21 cellular contexts compared by ENCODE assay signal in genomic region chr11:111331711-111332479, GRCh38. TPM values are rescaled to one million over a fixed set of nuclear protein-coding genes. Genes with fewer than 3 reads are reported as not detected.
A peak's percentile ranks its signal among the peaks of the same experiment; 100 is the strongest.
DNase-seq lines count a peak whose midpoint lies in the region; ATAC-seq and TF ChIP-seq lines count a peak whose summit lies in the region.
"Had no signal": no experiment of that assay in that cellular context is flagged by ENCODE, and none has a peak within 500 bp of the region (broad histone marks: within the 10 kb centered on the region; RNA-seq: fewer than 3 reads in every experiment).

No MANE protein-coding gene starts in this region.

- no peaks in the 10 kb centered on the region for H3K9me2 ChIP-seq in SK-N-SH

- no peak for TF ChIP-seq POLR2A in stomach (IDR thresholded peaks at IDR 0.05)
- no peak for TF ChIP-seq POLR2A in erythroblast (IDR thresholded peaks at IDR 0.05; ENCODE audit: low read length)

- no peak for TF ChIP-seq RAD21 in SK-N-SH (IDR thresholded peaks at IDR 0.05; ENCODE audit: low read length)

- POLR2A ChIA-PET in SK-N-SH (lab: Yijun Ruan, JAX), result no interaction called here

- no peak overlapping the region for H3K9ac ChIP-seq in SK-N-SH

- no peaks in the 10 kb centered on the region for H3K79me2 ChIP-seq in SK-N-SH (ENCODE audit: insufficient read depth)

- no peaks in the 10 kb centered on the region for H3K9me3 ChIP-seq in SK-N-SH
- no peaks in the 10 kb centered on the region for H3K9me3 ChIP-seq in stomach
- H3K9me3 ChIP-seq: HAP-1 had no signal

- H3K4me1 ChIP-seq in SK-N-SH (ENCODE audit: control insufficient read depth in 1 of 2, insufficient read depth in 2 of 2, low read depth in 1 of 2, low read length in 1 of 2), result peaks cover 31 to 43% of the 10 kb centered on the region in 2 experiments
- H3K4me1 ChIP-seq in stomach, result peaks cover 62 to 98% (median 77%) of the 10 kb centered on the region in 4 donors
- H3K4me1 ChIP-seq: HAP-1 had no signal

- H3K27me3 ChIP-seq in SK-N-SH (ENCODE audit: insufficient read depth), result no peaks in the 10 kb centered on the region
- no peaks in the 10 kb centered on the region for H3K27me3 ChIP-seq in stomach
- H3K27me3 ChIP-seq: brain microvascular endothelial cell had no signal

- peaks cover 8% of the 10 kb centered on the region for H3F3A ChIP-seq in SK-N-SH (replicated peaks; ENCODE audit: insufficient read depth)

- no peak for ATAC-seq in HG02938 (IDR thresholded peaks at IDR 0.05; ENCODE audit: unreplicated experiment)
- ATAC-seq: CD8-positive, alpha-beta T cell; left ventricle myocardium superior; sciatic nerve had no signal

- 0 out of 2 replicates have a peak overlapping the region, but pooled peaks have one; percentile 2 for H3K4me2 ChIP-seq in SK-N-SH

- no peak overlapping the region for H3K4me3 ChIP-seq in SK-N-SH (ENCODE audit: low read depth in 2 of 2, low read length in 1 of 2)
- H3K4me3 ChIP-seq in stomach, result no peak overlapping the region
- H3K4me3 ChIP-seq: HAP-1 had no signal

- WGBS in SK-N-SH (ENCODE audit: low lambda C conversion rate), result 14% methylated on average over 2 of the region's 4 CpGs
- 50 to 60% (median 55%) methylated on average over 4 of the region's 4 CpGs for WGBS in stomach, 5 donors

- intact Hi-C loops in stomach (cut with DNase I; ENCODE audit: low total_unique reads), result no loop called here

- peak overlapping the region; percentile 40 to 52; a peak in 3 of 4 replicates for H3K27ac ChIP-seq in SK-N-SH (ENCODE audit: low read depth in 2 of 2, low read length in 1 of 2)
- peak overlapping the region; percentile 33 to 75 (median 74) for H3K27ac ChIP-seq in stomach
- H3K27ac ChIP-seq: brain microvascular endothelial cell had no signal

- peak overlapping the region; percentile 73; the same call in 1 of the 2 replicates for H2AFZ ChIP-seq in SK-N-SH (ENCODE audit: low read depth)

- peak in 1 of 2 experiments; percentile 98; a peak in 2 of 4 replicates for TF ChIP-seq EP300 in SK-N-SH (IDR thresholded peaks at IDR 0.05; ENCODE audit: borderline replicate concordance in 1 of 2, low read depth in 1 of 2, low read length in 1 of 2)
- no peak for TF ChIP-seq EP300 in stomach (IDR thresholded peaks at IDR 0.05)

- H3K36me3 ChIP-seq in SK-N-SH (replicated peaks in 1 of 2; ENCODE audit: control insufficient read depth in 1 of 2, insufficient read depth in 2 of 2, low read length in 1 of 2) (no peaks in the 10 kb centered on the region), stomach (no peaks in the 10 kb centered on the region)
- H3K36me3 ChIP-seq: brain microvascular endothelial cell, HAP-1 had no signal

- CTCF ChIA-PET in SK-N-SH (lab: Yijun Ruan, JAX), result interaction anchor here (1.4 kb wide), 1 partner anchor 30 kb away, joined by 3 read pairs; no protein-coding TSS in a partner anchor

- no peaks in the 10 kb centered on the region for H4K20me1 ChIP-seq in SK-N-SH (ENCODE audit: insufficient read depth)

- TF ChIP-seq CTCF in SK-N-SH (IDR thresholded peaks at IDR 0.05), result no peak
- no peak for TF ChIP-seq CTCF in stomach (IDR thresholded peaks at IDR 0.05)

- peak; percentile 64 for DNase-seq in HT-29 (ENCODE audit: low spot score)
- peak; percentile 58 for DNase-seq in SK-N-SH
- DNase-seq in fibroblast of gingiva (ENCODE audit: low read depth), result peak; percentile 32
- DNase-seq in stomach, result no peak
- no peak for DNase-seq in erythroblast (lab: John Stamatoyannopoulos, UW)
- no peak for DNase-seq in NCI-H2107 (lab: John Stamatoyannopoulos, UW)
- DNase-seq in NAMALWA (ENCODE audit: low spot score), result no peak
- DNase-seq: brain microvascular endothelial cell; CD8-positive, alpha-beta T cell; hippocampal formation; left ventricle myocardium superior; NCI-H1694; SHP77; stimulated activated naive CD4-positive, alpha-beta T cell; T-helper 9 cell had no signal

TF ChIP-seq in SK-N-SH, 30 proteins besides CTCF, POLR2A, EP300 and RAD21:
- TF ChIP-seq, protein P1, sequence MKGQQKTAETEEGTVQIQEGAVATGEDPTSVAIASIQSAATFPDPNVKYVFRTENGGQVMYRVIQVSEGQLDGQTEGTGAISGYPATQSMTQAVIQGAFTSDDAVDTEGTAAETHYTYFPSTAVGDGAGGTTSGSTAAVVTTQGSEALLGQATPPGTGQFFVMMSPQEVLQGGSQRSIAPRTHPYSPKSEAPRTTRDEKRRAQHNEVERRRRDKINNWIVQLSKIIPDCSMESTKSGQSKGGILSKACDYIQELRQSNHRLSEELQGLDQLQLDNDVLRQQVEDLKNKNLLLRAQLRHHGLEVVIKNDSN (IDR thresholded peaks at IDR 0.05; ENCODE audit: borderline replicate concordance, low read depth), result no peak
- TF ChIP-seq RXRA (IDR thresholded peaks at IDR 0.05; ENCODE audit: borderline replicate concordance, low read depth) (peak; percentile 67; the same call in 1 of the 2 replicates), RCOR1 (IDR thresholded peaks at IDR 0.05; ENCODE audit: low read length) (peak; percentile 99), MXI1 (IDR thresholded peaks at IDR 0.05; ENCODE audit: low read depth, low read length) (peak; percentile 41; the same call in 1 of the 2 replicates), GATA2 (CRISPR knock-in tag; IDR thresholded peaks at IDR 0.05) (peak; percentile 83), POLR2AphosphoS5 (IDR thresholded peaks at IDR 0.05; ENCODE audit: low read depth, low read length) (peak; percentile 68), ELF1 (IDR thresholded peaks at IDR 0.05) (peak; percentile 77), TEAD4 (IDR thresholded peaks at IDR 0.05; ENCODE audit: borderline replicate concordance, insufficient read depth) (peak; percentile 75; the same call in 1 of the 2 replicates), USF2 (IDR thresholded peaks at IDR 0.05; ENCODE audit: borderline replicate concordance, low read depth, low read length) (no peak), FOSL2 (IDR thresholded peaks at IDR 0.05; ENCODE audit: borderline replicate concordance, low read depth) (peak; percentile 37; the same call in 1 of the 2 replicates), SIN3A (IDR thresholded peaks at IDR 0.05; ENCODE audit: borderline replicate concordance, low read depth, low read length) (no peak), TCF12 (IDR thresholded peaks at IDR 0.05) (peak; percentile 59), FOXJ3 (CRISPR knock-in tag; IDR thresholded peaks at IDR 0.05) (no peak), RFX5 (IDR thresholded peaks at IDR 0.05; ENCODE audit: low read length) (no peak), CHD2 (IDR thresholded peaks at IDR 0.05; ENCODE audit: low read length, partially characterized antibody) (peak; percentile 84), MEF2A (IDR thresholded peaks at IDR 0.05; ENCODE audit: borderline replicate concordance, low read depth) (0 out of 2 replicates have a peak, but pooled peaks have one; percentile 35), NFIC (IDR thresholded peaks at IDR 0.05; ENCODE audit: borderline replicate concordance) (peak; percentile 52; the same call in 1 of the 2 replicates), JUND (IDR thresholded peaks at IDR 0.05) (peak; percentile 23; the same call in 1 of the 2 replicates)
TF ChIP-seq in SK-N-SH: peak in this region for 13.

RNA-seq across cellular contexts. Expression of gene POU2AF3, which starts 33.5 kb away (rescaled TPM):
- 14.5 and 23.0 TPM in 2 replicates for total RNA-seq in HT-29 (2014; rRNA removed; shearing (Covaris generic))
- polyA plus RNA-seq in SK-N-SH (2012; rRNA removed) (0.07 and 0.18 TPM in 2 replicates), stomach (10 to 100 TPM in 1 of 3 donors, 1 to 10 TPM in 2; 3.3 to 10.1 (median 4.3) TPM)
- polyA plus RNA-seq in SK-N-SH (2012; cell fraction: cytosol; rRNA removed), result 0.03 and 0.10 TPM in 2 replicates
- polyA plus RNA-seq in SK-N-SH (2012; cell fraction: nucleus; rRNA removed), result 0.28 and 0.36 TPM in 2 replicates
- total RNA-seq in stomach, result 1 to 10 TPM in 4 of 5 donors, under 1 TPM in 1; 0.58 to 7.6 (median 3.1) TPM
- total RNA-seq: activated T-helper 2 cell treated with anti-CD3 and anti-CD28 coated beads, Interferon-gamma antibody, Interleukin-2, Interleukin-4, amounts not matched to agents 10 μg/mL and 5 μg/mL and 100 μg/mL, durations not matched to agents 14 hours and 24 hours and 36 hours; CD8-positive, alpha-beta T cell; G401 had no signal
- polyA plus RNA-seq: neural cell had no signal

RNA-seq across cellular contexts. Expression of gene POU2AF1, which starts 47.2 kb away (rescaled TPM):
- total RNA-seq in HT-29 (2014; rRNA removed; shearing (Covaris generic)), result 2.0 and 4.0 TPM in 2 replicates
- polyA plus RNA-seq in SK-N-SH (2012; rRNA removed), result 0.05 and 0.07 TPM in 2 replicates
- 0.04 and 0.28 TPM in 2 replicates for polyA plus RNA-seq in SK-N-SH (2012; cell fraction: cytosol; rRNA removed)
- 0.17 and 0.58 TPM in 2 replicates for polyA plus RNA-seq in SK-N-SH (2012; cell fraction: nucleus; rRNA removed)
- 10 to 100 TPM in 2 of 5 donors, 1 to 10 TPM in 2, not detected in 1; 2.8 to 43.2 (median 14.8) TPM for total RNA-seq in stomach
- polyA plus RNA-seq in stomach, result 10 to 100 TPM in 1 of 3 donors, 1 to 10 TPM in 2; 7.0 to 12.3 (median 8.8) TPM
- polyA plus RNA-seq: neural cell had no signal

Comparison
In these comparisons a context has a peak if more than half of its experiments do, and no peak if none do; other contexts are left out.
1. DNase-seq: peak in HT-29 (single experiment), SK-N-SH (single experiment) and fibroblast of gingiva (single experiment); none in stomach (single experiment), erythroblast (0 of 2), NCI-H2107 (single experiment) and NAMALWA (single experiment).